In genomic region chr14:24398298-24398942, GRCh38 we compare ENCODE assay signal across 8 cellular contexts. TPM values are rescaled to one million over a fixed set of nuclear protein-coding genes. Genes with fewer than 3 reads are reported as not detected.
DNase-seq lines count a peak whose midpoint lies in the region; ATAC-seq and TF ChIP-seq lines count a peak whose summit lies in the region.

No MANE protein-coding gene starts in this region.

- peaks cover 31% of the 10 kb centered on the region for H3K27me3 Mint-ChIP-seq in central memory CD8-positive, alpha-beta T cell
- H3K27me3 Mint-ChIP-seq in activated T-cell treated with anti-CD3 and anti-CD28 coated beads, Interleukin-2, amount 50 U/mL, for 24 hours, result peaks cover 17% of the 10 kb centered on the region

- no peak overlapping the region for H3K27ac Mint-ChIP-seq in central memory CD8-positive, alpha-beta T cell (ENCODE audit: low read depth)
- no peak overlapping the region for H3K27ac Mint-ChIP-seq in activated T-cell treated with anti-CD3 and anti-CD28 coated beads, Interleukin-2, amount 50 U/mL, for 24 hours

- H3K4me1 ChIP-seq in subcutaneous abdominal adipose tissue (ENCODE audit: control insufficient read depth in 5 of 5, insufficient read depth in 5 of 5, low read length in 5 of 5), result peaks cover 1 to 53% (median 30%) of the 10 kb centered on the region in 5 donors

- no peaks in the 10 kb centered on the region for H3K9me3 ChIP-seq in subcutaneous abdominal adipose tissue (ENCODE audit: control insufficient read depth in 5 of 5, low read length in 5 of 5)

- H3K9ac ChIP-seq in subcutaneous abdominal adipose tissue (ENCODE audit: low read length in 5 of 5), result no peak overlapping the region

- no peaks in the 10 kb centered on the region for H3K27me3 ChIP-seq in subcutaneous abdominal adipose tissue (ENCODE audit: control insufficient read depth in 5 of 5, insufficient read depth in 4 of 5, low read length in 5 of 5)

- peak overlapping the region in 4 of 5 donors; percentile 61 to 75 (median 72) for H3K4me3 ChIP-seq in subcutaneous abdominal adipose tissue (ENCODE audit: low read depth in 1 of 5, low read length in 5 of 5)

- H3K36me3 ChIP-seq in subcutaneous abdominal adipose tissue (ENCODE audit: control insufficient read depth in 5 of 5, insufficient read depth in 5 of 5, low read length in 5 of 5), result no peaks in the 10 kb centered on the region

- no peaks in the 10 kb centered on the region for H3K9me3 Mint-ChIP-seq in central memory CD8-positive, alpha-beta T cell
- H3K9me3 Mint-ChIP-seq in activated T-cell treated with anti-CD3 and anti-CD28 coated beads, Interleukin-2, amount 50 U/mL, for 24 hours, result no peaks in the 10 kb centered on the region

- H3K36me3 Mint-ChIP-seq in central memory CD8-positive, alpha-beta T cell (ENCODE audit: insufficient read depth), result peaks cover 1% of the 10 kb centered on the region
- H3K36me3 Mint-ChIP-seq in activated T-cell treated with anti-CD3 and anti-CD28 coated beads, Interleukin-2, amount 50 U/mL, for 24 hours (ENCODE audit: low read depth), result no peaks in the 10 kb centered on the region

- no peak for TF ChIP-seq RAD21 in Ishikawa (IDR thresholded peaks at IDR 0.05; ENCODE audit: low read depth)

- no peak for DNase-seq in central memory CD8-positive, alpha-beta T cell (ENCODE audit: low spot score in 2 of 2)
- DNase-seq in left lobe of liver (ENCODE audit: low spot score), result no peak
- no peak for DNase-seq in D341Med (ENCODE audit: low spot score)
- no peak for DNase-seq in OCI-M1 (lab: John Stamatoyannopoulos, UW)
- no peak for DNase-seq in activated T-cell treated with anti-CD3 and anti-CD28 coated beads, Interleukin-2, amount 50 U/mL, for 24 hours
- DNase-seq in NCI-H2196 (lab: John Stamatoyannopoulos, UW; ENCODE audit: unreplicated experiment), result no peak

- TF ChIP-seq EP300 in Ishikawa (IDR thresholded peaks at IDR 0.05; ENCODE audit: borderline replicate concordance), result no peak

- H3K27ac ChIP-seq in subcutaneous abdominal adipose tissue (ENCODE audit: low read depth, low read length), result peak overlapping the region; percentile 23

- ATAC-seq in central memory CD8-positive, alpha-beta T cell (replicated peaks; ENCODE audit: extremely low read depth, poor library complexity, severe bottlenecking), result no peak
- ATAC-seq in left lobe of liver, result peak; percentile 30

- H3K4me3 Mint-ChIP-seq in central memory CD8-positive, alpha-beta T cell, result peak overlapping the region; percentile 70
- H3K4me3 Mint-ChIP-seq in activated T-cell treated with anti-CD3 and anti-CD28 coated beads, Interleukin-2, amount 50 U/mL, for 24 hours, result no peak overlapping the region

- H3K4me1 Mint-ChIP-seq in central memory CD8-positive, alpha-beta T cell, result peaks cover 5% of the 10 kb centered on the region
- peaks cover 4% of the 10 kb centered on the region for H3K4me1 Mint-ChIP-seq in activated T-cell treated with anti-CD3 and anti-CD28 coated beads, Interleukin-2, amount 50 U/mL, for 24 hours (ENCODE audit: low read depth)

TF ChIP-seq in Ishikawa, 13 proteins besides CTCF, POLR2A, EP300 and RAD21:
- 0 out of 2 replicates have a peak, but pooled peaks have one; percentile 30 for TF ChIP-seq ZBTB7A (IDR thresholded peaks at IDR 0.05; ENCODE audit: low read depth)
- no peak for TF ChIP-seq TCF12 (IDR thresholded peaks at IDR 0.05; ENCODE audit: low read depth)
TF ChIP-seq in Ishikawa: peak in this region for 1.

RNA-seq across cellular contexts. Expression of gene NYNRIN, which starts 0.4 kb away (rescaled TPM):
- total RNA-seq in left lobe of liver, result 2.3 TPM

RNA-seq across cellular contexts. Expression of gene NFATC4, which starts 30.4 kb away (rescaled TPM):
- 1.4 TPM for total RNA-seq in left lobe of liver

RNA-seq across cellular contexts. Expression of gene CBLN3, which starts 31.0 kb away (rescaled TPM):
- 1.4 TPM for total RNA-seq in left lobe of liver

RNA-seq across cellular contexts. Expression of gene KHNYN, which starts 31.3 kb away (rescaled TPM):
- total RNA-seq in left lobe of liver, result 29.3 TPM

RNA-seq across cellular contexts. Expression of gene SDR39U1, which starts 44.2 kb away (rescaled TPM):
- total RNA-seq in left lobe of liver, result 32.4 TPM
